9 cellular contexts compared by ENCODE assay signal in the genomic region with DNA sequence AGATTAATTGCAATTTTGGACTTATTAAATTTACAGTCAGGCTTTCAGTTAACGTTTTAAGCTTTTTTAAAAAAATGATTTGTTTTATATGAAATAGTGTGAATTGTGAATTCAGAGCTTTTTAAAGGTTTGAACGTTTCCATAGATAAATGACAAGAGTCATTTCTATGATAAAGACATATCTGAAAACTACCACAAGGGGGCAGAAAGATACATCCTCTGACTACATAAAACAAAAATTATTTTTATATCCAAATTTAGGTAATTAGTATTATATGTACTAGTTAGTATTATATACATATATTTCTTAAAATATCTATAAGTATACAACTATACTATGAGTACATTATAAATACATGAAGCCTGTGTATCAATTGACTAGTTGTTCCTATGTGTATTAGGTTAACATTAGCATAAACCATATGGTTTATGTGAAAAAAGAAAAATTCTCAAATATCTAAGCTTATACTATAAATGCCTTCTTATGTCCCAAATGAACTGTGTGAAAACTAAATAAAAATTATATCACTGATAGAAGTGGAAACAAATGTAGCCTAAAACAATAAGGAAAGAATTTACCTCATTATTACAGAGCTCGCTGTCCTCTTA.
DNase-seq lines count a peak whose midpoint lies in the region; TF ChIP-seq lines count a peak whose summit lies in the region.
"Had no signal": no experiment of that assay in that cellular context is flagged by ENCODE, and none has a peak within 500 bp of the region (broad histone marks: within the 10 kb centered on the region; RNA-seq: fewer than 3 reads in every experiment).

No MANE protein-coding gene starts in this region.

- no peaks in the 10 kb centered on the region for H3K9me3 ChIP-seq in parathyroid adenoma (ENCODE audit: control insufficient read depth, low read length)

- H3K4me2 ChIP-seq in parathyroid adenoma (ENCODE audit: low read length): no peak overlapping the region

- peaks cover 17% of the 10 kb centered on the region for H3K4me1 Mint-ChIP-seq in chondrocyte (ENCODE audit: low read depth)

- no peaks in the 10 kb centered on the region for H3K36me3 ChIP-seq in parathyroid adenoma (ENCODE audit: control insufficient read depth, insufficient read depth, low read length)

- H3K9ac ChIP-seq in parathyroid adenoma: no peak overlapping the region

- no peaks in the 10 kb centered on the region for H3K4me1 ChIP-seq in parathyroid adenoma

- TF ChIP-seq CTCF in chondrocyte (IDR thresholded peaks at IDR 0.05): peak; percentile 96
- peak; percentile 18 for TF ChIP-seq CTCF in parathyroid adenoma (IDR thresholded peaks at IDR 0.05)

- no peak overlapping the region for H3K27ac ChIP-seq in parathyroid adenoma

- peaks cover 4% of the 10 kb centered on the region for H3K36me3 Mint-ChIP-seq in chondrocyte (ENCODE audit: low read depth)

- no peak overlapping the region for H3K4me3 Mint-ChIP-seq in chondrocyte (ENCODE audit: unreplicated experiment)

- no peaks in the 10 kb centered on the region for H3K27me3 Mint-ChIP-seq in chondrocyte (ENCODE audit: low read depth)

- H3K27ac Mint-ChIP-seq in chondrocyte (ENCODE audit: unreplicated experiment): no peak overlapping the region

- DNase-seq in DMS153 treated with DMSO at 0.1 percent for 48 hours (lab: John Stamatoyannopoulos, UW; ENCODE audit: unreplicated experiment) (peak; percentile 3), DMS153 (lab: John Stamatoyannopoulos, UW) (no peak), MV-4-11 (lab: John Stamatoyannopoulos, UW) (peak; percentile 18), chondrocyte (ENCODE audit: low spot score) (no peak), 8988T (no peak), NCI-H187 treated with DMSO at 0.1 percent for 48 hours (lab: John Stamatoyannopoulos, UW) (no peak)
- DNase-seq in activated CD8-positive, alpha-beta memory T cell treated with anti-CD3 and anti-CD28 coated beads for 24 hours: no peak
- DNase-seq: hypothalamus had no signal

- no peak overlapping the region for H2AFZ ChIP-seq in parathyroid adenoma

- no peaks in the 10 kb centered on the region for H3K79me2 ChIP-seq in parathyroid adenoma

- no peak overlapping the region for H3K4me3 ChIP-seq in parathyroid adenoma (ENCODE audit: low read depth, low read length)

- no peaks in the 10 kb centered on the region for H3K9me3 Mint-ChIP-seq in chondrocyte (ENCODE audit: low read depth)

- no peaks in the 10 kb centered on the region for H3K27me3 ChIP-seq in parathyroid adenoma (ENCODE audit: control insufficient read depth, insufficient read depth, low read length)

Comparison
In these comparisons a context has a peak if more than half of its experiments do, and no peak if none do; other contexts are left out.
1. DNase-seq: peak in DMS153 treated with DMSO at 0.1 percent for 48 hours (single experiment) and MV-4-11 (single experiment); none in DMS153 (single experiment), chondrocyte (single experiment), 8988T (single experiment), activated CD8-positive, alpha-beta memory T cell treated with anti-CD3 and anti-CD28 coated beads for 24 hours (single experiment) and NCI-H187 treated with DMSO at 0.1 percent for 48 hours (single experiment).